ENCODE assay signal across 4 cellular contexts in the genomic region with DNA sequence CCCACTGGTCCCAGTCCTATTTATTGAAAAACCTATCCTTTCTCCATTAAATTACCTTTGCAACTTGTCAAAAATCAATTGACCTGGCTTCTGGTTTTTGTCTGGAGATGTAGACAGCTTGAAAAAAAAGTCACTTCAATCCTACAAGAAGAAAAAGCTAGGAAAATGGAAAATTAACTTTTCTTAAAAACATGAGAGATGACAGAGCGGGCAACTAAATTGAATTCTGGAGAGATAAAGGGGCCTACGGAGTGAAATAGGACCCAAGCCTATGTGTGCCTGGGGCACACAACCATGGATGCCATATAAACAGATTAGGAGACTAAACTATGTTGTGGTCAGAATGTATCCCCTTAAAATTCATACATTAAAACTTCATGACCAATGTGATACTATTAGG.
"Had no signal": no experiment of that assay in that cellular context is flagged by ENCODE, and none has a peak within 500 bp of the region (broad histone marks: within the 10 kb centered on the region; RNA-seq: fewer than 3 reads in every experiment).

No MANE protein-coding gene starts in this region.

- H3K4me2 ChIP-seq: GM23338 had no signal

- H2AFZ ChIP-seq: GM23338 had no signal

- H3K9me3 Mint-ChIP-seq: GM23338 had no signal

- H3K27ac Mint-ChIP-seq: GM23338, H9 had no signal

- H3K4me3 Mint-ChIP-seq: GM23338, H9 had no signal

- ATAC-seq: GM23338, K562 had no signal

- H3K4me3 ChIP-seq: GM23338, K562 had no signal

- DNase-seq: H9, HCEC 1CT had no signal
